ENCODE assay signal across 1 cellular context in genomic region chr6:67880939-67881705, GRCh38.
TF ChIP-seq lines count a peak whose summit lies in the region.

No MANE protein-coding gene starts in this region.

TF ChIP-seq in K562, 482 proteins besides CTCF, POLR2A, EP300 and RAD21 (continued from another document and continues in another):
- TF ChIP-seq DPF2 (IDR thresholded peaks at IDR 0.05), result peak; percentile 60; the same call in 1 of the 2 replicates
- peak; percentile 94 for TF ChIP-seq OTX1 (CRISPR knock-in tag; IDR thresholded peaks at IDR 0.05)
- peak; percentile 38; the same call in 1 of the 2 replicates for TF ChIP-seq RREB1 (CRISPR knock-in tag; IDR thresholded peaks at IDR 0.05)
- TF ChIP-seq ETV1 (tag; conservative IDR thresholded peaks at IDR 0.05; ENCODE audit: low read depth), result peak; percentile 49
- TF ChIP-seq ZNF551 (CRISPR knock-in tag; IDR thresholded peaks at IDR 0.05), result peak; percentile 61; the same call in 1 of the 2 replicates
- TF ChIP-seq, protein P1, sequence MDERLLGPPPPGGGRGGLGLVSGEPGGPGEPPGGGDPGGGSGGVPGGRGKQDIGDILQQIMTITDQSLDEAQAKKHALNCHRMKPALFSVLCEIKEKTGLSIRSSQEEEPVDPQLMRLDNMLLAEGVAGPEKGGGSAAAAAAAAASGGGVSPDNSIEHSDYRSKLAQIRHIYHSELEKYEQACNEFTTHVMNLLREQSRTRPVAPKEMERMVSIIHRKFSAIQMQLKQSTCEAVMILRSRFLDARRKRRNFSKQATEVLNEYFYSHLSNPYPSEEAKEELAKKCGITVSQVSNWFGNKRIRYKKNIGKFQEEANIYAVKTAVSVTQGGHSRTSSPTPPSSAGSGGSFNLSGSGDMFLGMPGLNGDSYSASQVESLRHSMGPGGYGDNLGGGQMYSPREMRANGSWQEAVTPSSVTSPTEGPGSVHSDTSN (CRISPR knock-in tag; IDR thresholded peaks at IDR 0.05; ENCODE audit: low read depth), result no peak
- TF ChIP-seq, protein P1 (tag; conservative IDR thresholded peaks at IDR 0.05; ENCODE audit: low read depth), result peak; percentile 64
- TF ChIP-seq PTTG1 (tag; IDR thresholded peaks at IDR 0.05; ENCODE audit: low read depth), result no peak; the same call in 1 of the 2 replicates
- TF ChIP-seq JUND (IDR thresholded peaks at IDR 0.05; ENCODE audit: borderline replicate concordance, low read depth, low read length), result peak; percentile 69
- TF ChIP-seq JUND (tag; IDR thresholded peaks at IDR 0.05; ENCODE audit: borderline replicate concordance, low read depth, low read length), result peak; percentile 62; the same call in 2 of the 3 replicates
- TF ChIP-seq CBFA2T2 (conservative IDR thresholded peaks at IDR 0.05), result peak; percentile 58
- no peak for TF ChIP-seq ZNF561 (CRISPR knock-in tag; conservative IDR thresholded peaks at IDR 0.05)
- no peak for TF ChIP-seq ELK1 (CRISPR knock-in tag; IDR thresholded peaks at IDR 0.05)
- peak; percentile 97; the same call in 1 of the 2 replicates for TF ChIP-seq THRAP3 (IDR thresholded peaks at IDR 0.05; ENCODE audit: borderline replicate concordance)
- no peak for TF ChIP-seq BCL6 (CRISPR knock-in tag; IDR thresholded peaks at IDR 0.05)
- peak; percentile 53; the same call in 1 of the 2 replicates for TF ChIP-seq ZNF449 (CRISPR knock-in tag; IDR thresholded peaks at IDR 0.05)
- TF ChIP-seq LCOR (CRISPR knock-in tag; IDR thresholded peaks at IDR 0.05), result peak; percentile 34; the same call in 1 of the 2 replicates
- peak; percentile 69; the same call in 1 of the 2 replicates for TF ChIP-seq MTA3 (IDR thresholded peaks at IDR 0.05; ENCODE audit: borderline replicate concordance)
- no peak for TF ChIP-seq SRSF7 (optimal IDR thresholded peaks at IDR 0.05; ENCODE audit: low read depth, low read length)
- TF ChIP-seq POLR2AphosphoS2 (IDR thresholded peaks at IDR 0.05; ENCODE audit: low read length), result peak; percentile 84
- no peak for TF ChIP-seq PHF8 (IDR thresholded peaks at IDR 0.05; ENCODE audit: borderline replicate concordance, low read length)
- no peak for TF ChIP-seq MAFF (IDR thresholded peaks at IDR 0.05; ENCODE audit: low read length)
- no peak for TF ChIP-seq SMARCC2 (IDR thresholded peaks at IDR 0.05; ENCODE audit: low read depth)
- TF ChIP-seq, protein P2, sequence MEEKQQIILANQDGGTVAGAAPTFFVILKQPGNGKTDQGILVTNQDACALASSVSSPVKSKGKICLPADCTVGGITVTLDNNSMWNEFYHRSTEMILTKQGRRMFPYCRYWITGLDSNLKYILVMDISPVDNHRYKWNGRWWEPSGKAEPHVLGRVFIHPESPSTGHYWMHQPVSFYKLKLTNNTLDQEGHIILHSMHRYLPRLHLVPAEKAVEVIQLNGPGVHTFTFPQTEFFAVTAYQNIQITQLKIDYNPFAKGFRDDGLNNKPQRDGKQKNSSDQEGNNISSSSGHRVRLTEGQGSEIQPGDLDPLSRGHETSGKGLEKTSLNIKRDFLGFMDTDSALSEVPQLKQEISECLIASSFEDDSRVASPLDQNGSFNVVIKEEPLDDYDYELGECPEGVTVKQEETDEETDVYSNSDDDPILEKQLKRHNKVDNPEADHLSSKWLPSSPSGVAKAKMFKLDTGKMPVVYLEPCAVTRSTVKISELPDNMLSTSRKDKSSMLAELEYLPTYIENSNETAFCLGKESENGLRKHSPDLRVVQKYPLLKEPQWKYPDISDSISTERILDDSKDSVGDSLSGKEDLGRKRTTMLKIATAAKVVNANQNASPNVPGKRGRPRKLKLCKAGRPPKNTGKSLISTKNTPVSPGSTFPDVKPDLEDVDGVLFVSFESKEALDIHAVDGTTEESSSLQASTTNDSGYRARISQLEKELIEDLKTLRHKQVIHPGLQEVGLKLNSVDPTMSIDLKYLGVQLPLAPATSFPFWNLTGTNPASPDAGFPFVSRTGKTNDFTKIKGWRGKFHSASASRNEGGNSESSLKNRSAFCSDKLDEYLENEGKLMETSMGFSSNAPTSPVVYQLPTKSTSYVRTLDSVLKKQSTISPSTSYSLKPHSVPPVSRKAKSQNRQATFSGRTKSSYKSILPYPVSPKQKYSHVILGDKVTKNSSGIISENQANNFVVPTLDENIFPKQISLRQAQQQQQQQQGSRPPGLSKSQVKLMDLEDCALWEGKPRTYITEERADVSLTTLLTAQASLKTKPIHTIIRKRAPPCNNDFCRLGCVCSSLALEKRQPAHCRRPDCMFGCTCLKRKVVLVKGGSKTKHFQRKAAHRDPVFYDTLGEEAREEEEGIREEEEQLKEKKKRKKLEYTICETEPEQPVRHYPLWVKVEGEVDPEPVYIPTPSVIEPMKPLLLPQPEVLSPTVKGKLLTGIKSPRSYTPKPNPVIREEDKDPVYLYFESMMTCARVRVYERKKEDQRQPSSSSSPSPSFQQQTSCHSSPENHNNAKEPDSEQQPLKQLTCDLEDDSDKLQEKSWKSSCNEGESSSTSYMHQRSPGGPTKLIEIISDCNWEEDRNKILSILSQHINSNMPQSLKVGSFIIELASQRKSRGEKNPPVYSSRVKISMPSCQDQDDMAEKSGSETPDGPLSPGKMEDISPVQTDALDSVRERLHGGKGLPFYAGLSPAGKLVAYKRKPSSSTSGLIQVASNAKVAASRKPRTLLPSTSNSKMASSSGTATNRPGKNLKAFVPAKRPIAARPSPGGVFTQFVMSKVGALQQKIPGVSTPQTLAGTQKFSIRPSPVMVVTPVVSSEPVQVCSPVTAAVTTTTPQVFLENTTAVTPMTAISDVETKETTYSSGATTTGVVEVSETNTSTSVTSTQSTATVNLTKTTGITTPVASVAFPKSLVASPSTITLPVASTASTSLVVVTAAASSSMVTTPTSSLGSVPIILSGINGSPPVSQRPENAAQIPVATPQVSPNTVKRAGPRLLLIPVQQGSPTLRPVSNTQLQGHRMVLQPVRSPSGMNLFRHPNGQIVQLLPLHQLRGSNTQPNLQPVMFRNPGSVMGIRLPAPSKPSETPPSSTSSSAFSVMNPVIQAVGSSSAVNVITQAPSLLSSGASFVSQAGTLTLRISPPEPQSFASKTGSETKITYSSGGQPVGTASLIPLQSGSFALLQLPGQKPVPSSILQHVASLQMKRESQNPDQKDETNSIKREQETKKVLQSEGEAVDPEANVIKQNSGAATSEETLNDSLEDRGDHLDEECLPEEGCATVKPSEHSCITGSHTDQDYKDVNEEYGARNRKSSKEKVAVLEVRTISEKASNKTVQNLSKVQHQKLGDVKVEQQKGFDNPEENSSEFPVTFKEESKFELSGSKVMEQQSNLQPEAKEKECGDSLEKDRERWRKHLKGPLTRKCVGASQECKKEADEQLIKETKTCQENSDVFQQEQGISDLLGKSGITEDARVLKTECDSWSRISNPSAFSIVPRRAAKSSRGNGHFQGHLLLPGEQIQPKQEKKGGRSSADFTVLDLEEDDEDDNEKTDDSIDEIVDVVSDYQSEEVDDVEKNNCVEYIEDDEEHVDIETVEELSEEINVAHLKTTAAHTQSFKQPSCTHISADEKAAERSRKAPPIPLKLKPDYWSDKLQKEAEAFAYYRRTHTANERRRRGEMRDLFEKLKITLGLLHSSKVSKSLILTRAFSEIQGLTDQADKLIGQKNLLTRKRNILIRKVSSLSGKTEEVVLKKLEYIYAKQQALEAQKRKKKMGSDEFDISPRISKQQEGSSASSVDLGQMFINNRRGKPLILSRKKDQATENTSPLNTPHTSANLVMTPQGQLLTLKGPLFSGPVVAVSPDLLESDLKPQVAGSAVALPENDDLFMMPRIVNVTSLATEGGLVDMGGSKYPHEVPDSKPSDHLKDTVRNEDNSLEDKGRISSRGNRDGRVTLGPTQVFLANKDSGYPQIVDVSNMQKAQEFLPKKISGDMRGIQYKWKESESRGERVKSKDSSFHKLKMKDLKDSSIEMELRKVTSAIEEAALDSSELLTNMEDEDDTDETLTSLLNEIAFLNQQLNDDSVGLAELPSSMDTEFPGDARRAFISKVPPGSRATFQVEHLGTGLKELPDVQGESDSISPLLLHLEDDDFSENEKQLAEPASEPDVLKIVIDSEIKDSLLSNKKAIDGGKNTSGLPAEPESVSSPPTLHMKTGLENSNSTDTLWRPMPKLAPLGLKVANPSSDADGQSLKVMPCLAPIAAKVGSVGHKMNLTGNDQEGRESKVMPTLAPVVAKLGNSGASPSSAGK (IDR thresholded peaks at IDR 0.05), result peak; percentile 44
- peak in 1 of 2 experiments; percentile 17; a peak in 2 of 4 replicates for TF ChIP-seq FOXA3 (CRISPR knock-in tag; conservative IDR thresholded peaks at IDR 0.05 in 1 of 2, IDR thresholded peaks at IDR 0.05 in 1 of 2)
- TF ChIP-seq ZC3H8 (IDR thresholded peaks at IDR 0.05), result 0 out of 2 replicates have a peak, but pooled peaks have one; percentile 9
- TF ChIP-seq SREBF2 (CRISPR knock-in tag; IDR thresholded peaks at IDR 0.05), result no peak
- TF ChIP-seq WHSC1 (IDR thresholded peaks at IDR 0.05; ENCODE audit: low read length), result no peak
- peak; percentile 67; the same call in 1 of the 2 replicates for TF ChIP-seq ZNF589 (CRISPR knock-in tag; IDR thresholded peaks at IDR 0.05; ENCODE audit: low read depth)
- TF ChIP-seq ZNF668 (CRISPR knock-in tag; IDR thresholded peaks at IDR 0.05), result no peak
- peak; percentile 94 for TF ChIP-seq THRB (CRISPR knock-in tag; conservative IDR thresholded peaks at IDR 0.05)
- TF ChIP-seq ARNT (IDR thresholded peaks at IDR 0.05), result peak; percentile 50 to 83; a peak in 3 of 4 replicates
- no peak; a peak in 1 of 4 replicates for TF ChIP-seq TBL1XR1 (IDR thresholded peaks at IDR 0.05; ENCODE audit: low read length in 2 of 2)
- 0 out of 4 replicates have a peak, but pooled peaks of 1 of the 2 experiments have one; percentile 34 for TF ChIP-seq HDAC1 (IDR thresholded peaks at IDR 0.05)
